26 cellular contexts compared by ENCODE assay signal in genomic region chrX:19446397-19446796, GRCh38.
"Had no signal": no experiment of that assay in that cellular context is flagged by ENCODE, and none has a peak within 500 bp of the region (broad histone marks: within the 10 kb centered on the region; RNA-seq: fewer than 3 reads in every experiment).

No MANE protein-coding gene starts in this region.

- H3K27ac ChIP-seq: HL-60, KMS-11 had no signal

- H3K27ac Mint-ChIP-seq: IgD-negative memory B cell, T-cell had no signal

- ATAC-seq: K562, T-cell had no signal

- H3K4me3 Mint-ChIP-seq: IgD-negative memory B cell, T-cell had no signal

- H3K9me3 ChIP-seq: SK-N-SH had no signal

- H3K9me3 Mint-ChIP-seq: IgD-negative memory B cell, T-cell had no signal

- H3K4me3 ChIP-seq: K562 had no signal

- H3K4me2 ChIP-seq: KMS-11, SK-N-SH had no signal

- H3K4me1 Mint-ChIP-seq: IgD-negative memory B cell, T-cell had no signal

- DNase-seq: Kasumi-1, MM.1S, MV-4-11, NCI-H1048, NCI-H1105, NCI-H1417, NCI-H1436 treated with DMSO at 0.1 percent for 48 hours, NCI-H1694, NCI-H187 treated with DMSO at 0.1 percent for 48 hours, NCI-H2029 treated with DMSO at 0.1 percent for 48 hours, NCI-H2171 treated with DMSO at 0.1 percent for 48 hours, NCI-H345, NCI-H446 treated with DMSO at 0.1 percent for 48 hours, NCI-H524, NCI-H69, NCI-H774, Right ventricle myocardium superior, RPMI8226, SIG-M5, SK-N-SH, SW 1271, T-cell had no signal

- H3K36me3 Mint-ChIP-seq: T-cell had no signal
